In the genomic region with DNA sequence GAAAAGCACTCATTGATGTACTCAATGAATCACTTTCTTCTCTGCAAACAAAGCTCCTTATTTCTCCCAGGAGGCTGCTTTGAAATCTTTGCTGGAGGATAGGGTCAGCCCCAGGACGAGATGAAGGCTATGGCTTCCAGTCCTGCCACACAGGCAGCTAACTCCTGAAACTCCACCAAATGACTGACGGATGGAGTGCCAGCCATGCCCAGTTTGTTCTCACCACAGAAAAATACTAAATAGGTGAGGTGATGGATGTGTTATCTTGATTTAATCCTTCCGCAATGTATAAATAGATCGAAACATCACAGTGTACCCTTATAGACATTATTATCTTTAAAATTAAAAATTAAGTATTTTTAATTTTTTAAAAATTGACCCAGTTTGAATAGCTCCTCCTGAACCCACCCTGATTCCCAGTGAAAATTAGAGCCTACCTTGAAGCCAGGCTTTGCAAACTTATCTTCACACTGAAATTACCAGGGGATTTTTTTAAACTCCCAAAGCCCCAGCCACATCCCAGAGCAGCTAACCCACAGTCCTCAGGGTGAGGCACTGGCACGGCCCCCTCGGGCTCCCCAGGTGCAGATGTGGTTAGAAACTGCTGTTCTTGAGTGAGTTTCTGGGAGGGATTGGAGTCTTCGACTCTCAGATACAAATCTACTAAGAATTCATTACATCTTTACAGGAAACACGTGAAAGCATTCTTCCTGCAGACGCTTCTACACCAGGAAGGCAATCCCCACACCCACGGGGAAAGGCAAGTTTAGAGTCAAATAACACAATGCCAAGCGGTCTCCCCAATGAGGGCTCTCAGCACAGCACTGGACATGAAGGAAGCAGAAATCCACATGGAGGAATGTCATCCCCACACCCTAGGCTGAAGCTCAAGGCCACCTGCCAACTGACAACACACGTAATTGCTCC, we compare ENCODE assay signal across 15 cellular contexts.
"Had no signal": no experiment of that assay in that cellular context is flagged by ENCODE, and none has a peak within 500 bp of the region (broad histone marks: within the 10 kb centered on the region; RNA-seq: fewer than 3 reads in every experiment).

No MANE protein-coding gene starts in this region.

- DNase-seq: activated CD4-positive, alpha-beta T cell treated with anti-CD3 and anti-CD28 coated beads for 1 hour; activated CD4-positive, alpha-beta T cell treated with anti-CD3 and anti-CD28 coated beads, Interleukin-2, amount 50 U/mL, for 4 hours; activated gamma-delta T cell; effector CD4-positive, alpha-beta T cell; lower lobe of right lung; midbrain; spleen; stimulated activated CD4-positive, alpha-beta T cell treated with anti-CD3 and anti-CD28 coated beads, Interleukin-4, amount 100 ng/mL, for 4 hours; stimulated activated naive B cell treated with anti-CD40 and anti-IgM and Interleukin-4, amounts not matched to agents 10 μg/mL and 1 μg/mL and 100 μg/mL, for 72 hours; WERI-Rb-1 had no signal

- H3K27ac Mint-ChIP-seq: activated naive CD4-positive, alpha-beta T cell treated with anti-CD3 and anti-CD28 coated beads, Interleukin-2, amount 50 U/mL, for 24 hours; stimulated activated naive B cell treated with anti-CD40 and anti-IgM and Interleukin-4, amounts not matched to agents 10 μg/mL and 1 μg/mL and 100 μg/mL, for 72 hours had no signal

- H3K4me1 Mint-ChIP-seq: activated naive CD4-positive, alpha-beta T cell treated with anti-CD3 and anti-CD28 coated beads, Interleukin-2, amount 50 U/mL, for 24 hours had no signal

- H3K27ac ChIP-seq: breast epithelium, lower lobe of right lung, spleen, WERI-Rb-1 had no signal

- H3K9me3 ChIP-seq: lower lobe of right lung had no signal

- H3K36me3 ChIP-seq: breast epithelium, lower lobe of right lung, spleen, WERI-Rb-1 had no signal

- H3K4me3 ChIP-seq: breast epithelium, lower lobe of right lung, spleen had no signal

- H3K9me3 Mint-ChIP-seq: activated naive CD4-positive, alpha-beta T cell treated with anti-CD3 and anti-CD28 coated beads, Interleukin-2, amount 50 U/mL, for 24 hours had no signal

- H3K4me3 Mint-ChIP-seq: activated naive CD4-positive, alpha-beta T cell treated with anti-CD3 and anti-CD28 coated beads, Interleukin-2, amount 50 U/mL, for 24 hours; stimulated activated naive B cell treated with anti-CD40 and anti-IgM and Interleukin-4, amounts not matched to agents 10 μg/mL and 1 μg/mL and 100 μg/mL, for 72 hours had no signal

- H3K36me3 Mint-ChIP-seq: activated naive CD4-positive, alpha-beta T cell treated with anti-CD3 and anti-CD28 coated beads, Interleukin-2, amount 50 U/mL, for 24 hours; stimulated activated naive B cell treated with anti-CD40 and anti-IgM and Interleukin-4, amounts not matched to agents 10 μg/mL and 1 μg/mL and 100 μg/mL, for 72 hours had no signal

- FAIRE-seq: astrocyte, frontal cortex, keratinocyte had no signal

- H3K4me1 ChIP-seq: breast epithelium, lower lobe of right lung, spleen had no signal

- ATAC-seq: lower lobe of right lung; stimulated activated naive B cell treated with anti-CD40 and anti-IgM and Interleukin-4, amounts not matched to agents 10 μg/mL and 1 μg/mL and 100 μg/mL, for 72 hours had no signal
